In the genomic region with DNA sequence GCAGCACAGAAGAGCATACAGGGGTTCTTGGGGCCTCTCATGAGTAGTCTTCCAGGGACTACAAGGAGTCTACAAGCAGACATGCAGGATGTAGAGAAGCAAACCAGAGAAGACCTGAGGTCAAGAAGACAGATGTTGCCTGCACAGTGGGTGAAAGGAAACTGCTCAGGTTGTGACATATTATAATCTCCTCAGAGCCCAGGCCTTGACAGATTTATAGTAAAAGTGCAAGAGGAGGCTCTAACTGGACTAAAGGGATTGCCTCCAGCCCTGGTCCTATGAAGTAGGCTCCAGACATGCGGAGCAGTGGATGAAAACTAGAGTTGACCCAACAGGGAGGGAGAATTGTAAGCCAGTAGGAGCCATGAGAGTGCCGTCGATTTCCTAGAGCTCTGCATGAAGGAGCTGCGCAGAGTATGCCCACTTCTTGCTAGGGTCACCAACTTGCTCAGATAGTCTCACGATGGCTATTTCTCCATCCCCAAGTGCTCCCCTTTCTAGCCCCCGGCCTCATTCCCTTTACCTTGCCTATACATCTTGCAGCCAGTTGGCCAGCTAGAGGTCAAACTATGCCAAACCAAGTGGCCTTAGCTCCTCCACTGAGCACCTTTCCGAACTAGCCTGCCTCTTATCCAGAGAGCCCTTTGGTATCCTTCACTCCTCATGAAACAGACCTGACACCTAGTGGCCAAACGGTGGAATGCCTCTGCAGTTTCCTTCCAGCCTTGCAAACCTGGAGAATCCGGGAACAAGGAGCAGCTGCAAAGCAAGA, we compare ENCODE assay signal across 8 cellular contexts. TPM values are rescaled to one million over a fixed set of nuclear protein-coding genes. Genes with fewer than 3 reads are reported as not detected.
DNase-seq lines count a peak whose midpoint lies in the region; ATAC-seq, FAIRE-seq and TF ChIP-seq lines count a peak whose summit lies in the region.

No MANE protein-coding gene starts in this region.

- intact Hi-C loops in thyroid gland (cut with DNase I) = loop anchor here (2.0 to 5.0 kb wide), 2 partner anchors 84 to 230 kb away; no protein-coding TSS in a partner anchor

- ATAC-seq in RWPE2 (ENCODE audit: low read depth) (peak; percentile 88), HG03469 (IDR thresholded peaks at IDR 0.05; ENCODE audit: unreplicated experiment) (no peak)

- no peaks in the 10 kb centered on the region for H3K27me3 ChIP-seq in MG63
- no peaks in the 10 kb centered on the region for H3K27me3 ChIP-seq in RWPE2 (ENCODE audit: insufficient read depth, poor library complexity, severe bottlenecking)
- no peaks in the 10 kb centered on the region for H3K27me3 ChIP-seq in thyroid gland

- FAIRE-seq in frontal cortex (lab: Jason Lieb, UNC) = no peak

- TF ChIP-seq CTCF in RWPE2 (IDR thresholded peaks at IDR 0.05; ENCODE audit: poor library complexity, severe bottlenecking) (peak; percentile 94), thyroid gland (IDR thresholded peaks at IDR 0.05) (peak; percentile 93 to 99 (median 97))

- TF ChIP-seq POLR2A in thyroid gland (IDR thresholded peaks at IDR 0.05) = no peak

- DNase-seq in ELF-1 (ENCODE audit: low read depth, low spot score) (peak; percentile 91), MG63 (peak; percentile 72), RWPE2 (ENCODE audit: low spot score) (no peak), frontal cortex (ENCODE audit: low spot score in 2 of 2) (peak; percentile 66 to 82), nucleus accumbens (lab: John Stamatoyannopoulos, UW) (peak in 54 of 56 donors; percentile 13 to 90 (median 71)), thyroid gland (peak; percentile 79 to 82)
- peak; percentile 75 for DNase-seq in activated effector memory CD4-positive, alpha-beta T cell treated with anti-CD3 and anti-CD28 coated beads, Interleukin-2, amount 50 U/mL, for 16 hours

- peak overlapping the region; percentile 81 for H3K27ac ChIP-seq in RWPE2 (ENCODE audit: poor library complexity, severe bottlenecking)
- peak overlapping the region in 2 of 3 donors; percentile 56 to 58 for H3K27ac ChIP-seq in thyroid gland

- H3K36me3 ChIP-seq in MG63 (peaks cover 93% of the 10 kb centered on the region), RWPE2 (ENCODE audit: low read depth) (peaks cover 100% of the 10 kb centered on the region), thyroid gland (peaks cover 11 to 22% of the 10 kb centered on the region in 2 donors)

- peaks cover 17% of the 10 kb centered on the region for H3K4me1 ChIP-seq in RWPE2 (ENCODE audit: insufficient read depth, poor library complexity, severe bottlenecking)
- peaks cover 0 to 34% of the 10 kb centered on the region in 2 donors for H3K4me1 ChIP-seq in thyroid gland

- H3K9me3 ChIP-seq in MG63 = no peaks in the 10 kb centered on the region
- H3K9me3 ChIP-seq in RWPE2 (ENCODE audit: severe bottlenecking) = no peaks in the 10 kb centered on the region
- H3K9me3 ChIP-seq in thyroid gland = no peaks in the 10 kb centered on the region

- H3K4me3 ChIP-seq in MG63 = no peak overlapping the region
- H3K4me3 ChIP-seq in RWPE2 (ENCODE audit: severe bottlenecking) = no peak overlapping the region
- no peak overlapping the region for H3K4me3 ChIP-seq in thyroid gland (replicated peaks in 1 of 3)

- 59% methylated on average over 9 of the region's 9 CpGs for WGBS in thyroid gland, 2 donors

RNA-seq across cellular contexts. Expression of a gene that starts 36.2 kb away (rescaled TPM):
- total RNA-seq in MG63 (2014; rRNA removed; shearing (Covaris generic); ENCODE audit: low replicate concordance) = 23.8 and 32.1 TPM in 2 replicates
- total RNA-seq in frontal cortex (33.4 TPM), thyroid gland (10 to 100 TPM; 28.4 to 42.1 (median 36.7) TPM)
